ENCODE assay signal across 8 cellular contexts in genomic region chr5:101678494-101679193, GRCh38.
DNase-seq lines count a peak whose midpoint lies in the region; ATAC-seq and TF ChIP-seq lines count a peak whose summit lies in the region.

No MANE protein-coding gene starts in this region.

- intact Hi-C loops in CD14-positive monocyte (cut with micrococcal nuclease) = no loop called here

- peaks cover 0 to 9% of the 10 kb centered on the region in 2 experiments for H3K4me1 ChIP-seq in neutrophil (ENCODE audit: control insufficient read depth in 1 of 2, insufficient read depth in 1 of 2, low read depth in 1 of 2, low read length in 1 of 2)

- no peak overlapping the region for H3K27ac ChIP-seq in neutrophil

- H3K36me3 Mint-ChIP-seq in CD14-positive monocyte = no peaks in the 10 kb centered on the region

- H3K27ac Mint-ChIP-seq in CD14-positive monocyte = peak overlapping the region in 1 of 7 donors; percentile 26

- peak; percentile 73 for ATAC-seq in GM18861 (IDR thresholded peaks at IDR 0.05; ENCODE audit: unreplicated experiment)
- ATAC-seq in HG03066 (IDR thresholded peaks at IDR 0.05; ENCODE audit: low read depth, unreplicated experiment) = peak; percentile 73
- no peak for ATAC-seq in HG03108 (IDR thresholded peaks at IDR 0.05; ENCODE audit: unreplicated experiment)

- TF ChIP-seq CTCF in CD14-positive monocyte (IDR thresholded peaks at IDR 0.05) (peak; percentile 91), fibroblast of mammary gland (conservative IDR thresholded peaks at IDR 0.05; ENCODE audit: control insufficient read depth, insufficient read depth, low read depth, low read length) (peak; percentile 95), neutrophil (IDR thresholded peaks at IDR 0.05) (peak; percentile 69)

- DNase-seq in CD14-positive monocyte (ENCODE audit: low spot score) (no peak), NCI-H446 (lab: John Stamatoyannopoulos, UW) (peak; percentile 53 to 86), fibroblast of mammary gland (ENCODE audit: low read depth) (peak; percentile 61)
- peak; percentile 66 for DNase-seq in activated CD8-positive, alpha-beta memory T cell treated with anti-CD3 and anti-CD28 coated beads, Interleukin-2, amount 50 U/mL, for 48 hours

- H3K4me3 Mint-ChIP-seq in CD14-positive monocyte = no peak overlapping the region

- H3K9me3 ChIP-seq in neutrophil = no peaks in the 10 kb centered on the region

- H3K4me1 Mint-ChIP-seq in CD14-positive monocyte = peaks cover 10% of the 10 kb centered on the region

- no peaks in the 10 kb centered on the region for H3K27me3 ChIP-seq in neutrophil

- H3K4me3 ChIP-seq in fibroblast of mammary gland (ENCODE audit: control insufficient read depth, low read depth, low read length) (no peak overlapping the region), neutrophil (ENCODE audit: low read depth in 1 of 2, low read length in 1 of 2) (no peak overlapping the region)

- H3K27me3 Mint-ChIP-seq in CD14-positive monocyte (ENCODE audit: low read depth in 3 of 3) = peaks cover 2 to 8% (median 3%) of the 10 kb centered on the region in 3 donors

- no peaks in the 10 kb centered on the region for H3K36me3 ChIP-seq in neutrophil

- peaks cover 0 to 3% (median 0%) of the 10 kb centered on the region in 7 donors for H3K9me3 Mint-ChIP-seq in CD14-positive monocyte
